In the genomic region with DNA sequence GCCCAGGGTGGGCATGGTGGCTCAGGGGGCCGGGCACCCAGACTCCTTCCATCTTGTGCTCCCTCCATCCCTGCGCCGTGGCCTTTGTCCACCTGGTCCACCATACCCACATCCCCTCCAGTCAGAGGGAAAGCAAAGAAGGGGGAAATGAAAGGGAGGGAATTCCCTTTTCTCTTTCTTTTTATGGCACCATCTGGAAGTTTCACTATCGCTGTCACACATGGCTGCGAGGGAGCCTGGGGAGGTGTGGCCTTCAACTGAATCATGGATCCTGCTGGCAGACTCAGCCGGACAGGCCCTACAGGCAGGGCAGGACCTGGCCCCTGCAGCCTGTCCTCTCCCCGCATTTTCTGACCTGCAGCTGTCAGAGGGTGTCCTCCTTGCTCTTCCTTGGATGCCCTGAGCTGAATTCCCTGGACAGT, we compare ENCODE assay signal across 11 cellular contexts. TPM values are rescaled to one million over a fixed set of nuclear protein-coding genes. Genes with fewer than 3 reads are reported as not detected.
DNase-seq lines count a peak whose midpoint lies in the region; ATAC-seq lines count a peak whose summit lies in the region.
"Had no signal": no experiment of that assay in that cellular context is flagged by ENCODE, and none has a peak within 500 bp of the region (broad histone marks: within the 10 kb centered on the region; RNA-seq: fewer than 3 reads in every experiment).

No MANE protein-coding gene starts in this region.

- H3K9me3 ChIP-seq in HAP-1 = no peaks in the 10 kb centered on the region
- H3K9me3 ChIP-seq: heart left ventricle had no signal

- no peaks in the 10 kb centered on the region for H3K36me3 ChIP-seq in HAP-1 (replicated peaks)
- H3K36me3 ChIP-seq: heart left ventricle had no signal

- no peaks in the 10 kb centered on the region for H3K27me3 ChIP-seq in HAP-1 (ENCODE audit: low read depth)
- H3K27me3 ChIP-seq: heart left ventricle had no signal

- intact Hi-C loops in left ventricle myocardium superior (cut with micrococcal nuclease) = no loop called here
- intact Hi-C loops in Right ventricle myocardium superior (cut with DNase I) = no loop called here

- no peak for DNase-seq in left ventricle myocardium superior
- DNase-seq in Right ventricle myocardium superior = no peak
- peak; percentile 52 for DNase-seq in NCI-H226
- DNase-seq in HAP-1 (ENCODE audit: low spot score in 2 of 2) = no peak
- no peak for DNase-seq in Kasumi-1 (lab: John Stamatoyannopoulos, UW)
- DNase-seq in SIG-M5 treated with dmso at 0.1 percent for 504 hours (lab: John Stamatoyannopoulos, UW; ENCODE audit: unreplicated experiment) = no peak
- DNase-seq: heart left ventricle, NCI-H526 treated with DMSO at 0.1 percent for 48 hours had no signal

- H3K4me1 ChIP-seq in HAP-1 = peaks cover 5% of the 10 kb centered on the region

- no peak overlapping the region for H3K4me3 ChIP-seq in HAP-1
- H3K4me3 ChIP-seq: heart left ventricle, skin epidermis had no signal

- in situ Hi-C loops in HAP-1 (cut with MboI; ENCODE audit: low sequenced_read_pairs) = no loop called here

- peak; percentile 21 for ATAC-seq in left ventricle myocardium superior
- no peak for ATAC-seq in Right ventricle myocardium superior (ENCODE audit: poor library complexity)
- ATAC-seq in esophagus mucosa = peak; percentile 65
- no peak for ATAC-seq in GM18907 (IDR thresholded peaks at IDR 0.05; ENCODE audit: unreplicated experiment)

RNA-seq across cellular contexts. Expression of a gene that starts 6.2 kb away (rescaled TPM):
- total RNA-seq in left ventricle myocardium superior = not detected
- total RNA-seq in Right ventricle myocardium superior = not detected
- total RNA-seq in esophagus mucosa = not detected

Comparison
In these comparisons a context has a peak if more than half of its experiments do, and no peak if none do; other contexts are left out.
1. ATAC-seq: peak in left ventricle myocardium superior (single experiment) and esophagus mucosa (single experiment); none in Right ventricle myocardium superior (single experiment) and GM18907 (single experiment).